Comparison of ENCODE assay signal across 3 cellular contexts in the genomic region with DNA sequence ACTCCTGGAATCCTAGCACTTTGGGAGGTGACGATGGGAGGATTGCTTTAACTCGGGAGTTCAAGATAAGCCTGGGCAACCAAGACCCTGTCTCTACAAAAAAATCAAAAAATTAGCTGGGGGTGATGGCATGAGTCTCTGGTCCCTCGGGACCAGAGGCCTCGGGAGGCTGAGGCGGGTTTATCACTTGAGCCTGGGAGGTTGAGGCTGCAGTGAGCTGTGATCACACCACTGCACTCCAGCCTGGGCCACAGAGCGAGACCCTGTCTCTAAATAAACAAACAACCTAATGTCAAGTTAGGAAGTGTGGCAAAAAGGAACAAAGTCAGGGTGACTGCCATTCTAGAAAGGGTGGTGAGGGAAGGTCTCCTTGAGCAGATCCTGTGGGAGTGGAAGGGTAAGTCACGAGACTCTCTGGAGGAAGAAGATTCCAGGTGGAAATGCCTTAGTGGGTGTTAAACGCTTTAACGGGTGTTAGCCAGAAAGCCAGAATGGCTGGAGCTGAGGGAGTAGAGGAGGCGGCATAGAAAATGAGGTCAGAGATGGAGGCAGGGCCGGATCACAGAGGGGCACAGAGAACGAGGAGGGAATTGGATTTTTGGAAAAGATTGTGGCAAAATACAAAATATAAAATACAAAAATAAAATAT.
TF ChIP-seq lines count a peak whose summit lies in the region.

No MANE protein-coding gene starts in this region.

TF ChIP-seq in SK-N-SH, 30 proteins besides CTCF, POLR2A, EP300 and RAD21 (continues in another document):
- no peak for TF ChIP-seq TEAD4 (IDR thresholded peaks at IDR 0.05; ENCODE audit: borderline replicate concordance, insufficient read depth)
- TF ChIP-seq, protein P1, sequence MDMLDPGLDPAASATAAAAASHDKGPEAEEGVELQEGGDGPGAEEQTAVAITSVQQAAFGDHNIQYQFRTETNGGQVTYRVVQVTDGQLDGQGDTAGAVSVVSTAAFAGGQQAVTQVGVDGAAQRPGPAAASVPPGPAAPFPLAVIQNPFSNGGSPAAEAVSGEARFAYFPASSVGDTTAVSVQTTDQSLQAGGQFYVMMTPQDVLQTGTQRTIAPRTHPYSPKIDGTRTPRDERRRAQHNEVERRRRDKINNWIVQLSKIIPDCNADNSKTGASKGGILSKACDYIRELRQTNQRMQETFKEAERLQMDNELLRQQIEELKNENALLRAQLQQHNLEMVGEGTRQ (IDR thresholded peaks at IDR 0.05; ENCODE audit: borderline replicate concordance, low read depth, low read length): no peak
- TF ChIP-seq FOXJ3 (CRISPR knock-in tag; IDR thresholded peaks at IDR 0.05): no peak
- no peak for TF ChIP-seq NFIC (IDR thresholded peaks at IDR 0.05; ENCODE audit: borderline replicate concordance)
- no peak for TF ChIP-seq REST (IDR thresholded peaks at IDR 0.05; ENCODE audit: low read depth, low read length)
- no peak for TF ChIP-seq POLR2AphosphoS5 (IDR thresholded peaks at IDR 0.05; ENCODE audit: low read depth, low read length)
- TF ChIP-seq TAF1 (IDR thresholded peaks at IDR 0.05; ENCODE audit: borderline replicate concordance, low read depth, low read length): no peak
- TF ChIP-seq PBX3 (IDR thresholded peaks at IDR 0.05): no peak
- TF ChIP-seq GABPA (IDR thresholded peaks at IDR 0.05; ENCODE audit: low read depth): no peak
- no peak for TF ChIP-seq YY1 (IDR thresholded peaks at IDR 0.05; ENCODE audit: low read depth)
- TF ChIP-seq FOXM1 (IDR thresholded peaks at IDR 0.05; ENCODE audit: low read depth): no peak
- no peak for TF ChIP-seq EZH2phosphoT487 (IDR thresholded peaks at IDR 0.05; ENCODE audit: borderline replicate concordance, low read depth)
- TF ChIP-seq CHD2 (IDR thresholded peaks at IDR 0.05; ENCODE audit: low read length, partially characterized antibody): no peak
- TF ChIP-seq SMC3 (IDR thresholded peaks at IDR 0.05; ENCODE audit: low read depth, low read length): no peak
- TF ChIP-seq NRF1 (IDR thresholded peaks at IDR 0.05; ENCODE audit: low read depth, low read length): no peak

TF ChIP-seq in SK-N-SH treated with all-trans-retinoic acid at 6 μM for 48 hours, 23 proteins besides CTCF, POLR2A, EP300 and RAD21:
- TF ChIP-seq ZC3H10 (CRISPR knock-in tag; IDR thresholded peaks at IDR 0.05) (no peak), ESRRG (CRISPR knock-in tag; IDR thresholded peaks at IDR 0.05) (no peak), ZFP3 (CRISPR knock-in tag; IDR thresholded peaks at IDR 0.05) (no peak), OSR1 (CRISPR knock-in tag; IDR thresholded peaks at IDR 0.05) (no peak), ZNF8 (CRISPR knock-in tag; IDR thresholded peaks at IDR 0.05) (no peak), ZNF70 (CRISPR knock-in tag; IDR thresholded peaks at IDR 0.05) (no peak), PPARA (CRISPR knock-in tag; IDR thresholded peaks at IDR 0.05; ENCODE audit: borderline replicate concordance) (no peak), ARNTL (CRISPR knock-in tag; IDR thresholded peaks at IDR 0.05; ENCODE audit: borderline replicate concordance, low read depth) (no peak), TCF4 (CRISPR knock-in tag; IDR thresholded peaks at IDR 0.05; ENCODE audit: borderline replicate concordance) (no peak), CREB5 (CRISPR knock-in tag; IDR thresholded peaks at IDR 0.05; ENCODE audit: low read depth) (no peak)
- TF ChIP-seq, protein P2, sequence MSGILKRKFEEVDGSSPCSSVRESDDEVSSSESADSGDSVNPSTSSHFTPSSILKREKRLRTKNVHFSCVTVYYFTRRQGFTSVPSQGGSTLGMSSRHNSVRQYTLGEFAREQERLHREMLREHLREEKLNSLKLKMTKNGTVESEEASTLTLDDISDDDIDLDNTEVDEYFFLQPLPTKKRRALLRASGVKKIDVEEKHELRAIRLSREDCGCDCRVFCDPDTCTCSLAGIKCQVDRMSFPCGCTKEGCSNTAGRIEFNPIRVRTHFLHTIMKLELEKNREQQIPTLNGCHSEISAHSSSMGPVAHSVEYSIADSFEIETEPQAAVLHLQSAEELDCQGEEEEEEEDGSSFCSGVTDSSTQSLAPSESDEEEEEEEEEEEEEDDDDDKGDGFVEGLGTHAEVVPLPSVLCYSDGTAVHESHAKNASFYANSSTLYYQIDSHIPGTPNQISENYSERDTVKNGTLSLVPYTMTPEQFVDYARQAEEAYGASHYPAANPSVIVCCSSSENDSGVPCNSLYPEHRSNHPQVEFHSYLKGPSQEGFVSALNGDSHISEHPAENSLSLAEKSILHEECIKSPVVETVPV (CRISPR knock-in tag; IDR thresholded peaks at IDR 0.05): no peak

TF ChIP-seq in IMR-90, 13 proteins besides CTCF, POLR2A, EP300 and RAD21:
- TF ChIP-seq MXI1 (IDR thresholded peaks at IDR 0.05; ENCODE audit: borderline replicate concordance, low read depth, low read length) (no peak), FOS (IDR thresholded peaks at IDR 0.05; ENCODE audit: low read depth, low read length) (no peak), SMC3 (IDR thresholded peaks at IDR 0.05; ENCODE audit: low read depth, low read length) (no peak), MAFK (IDR thresholded peaks at IDR 0.05; ENCODE audit: low read depth, low read length) (no peak), CEBPB (IDR thresholded peaks at IDR 0.05; ENCODE audit: low read depth, low read length) (no peak), RFX5 (IDR thresholded peaks at IDR 0.05; ENCODE audit: low read depth, low read length) (no peak), RCOR1 (IDR thresholded peaks at IDR 0.05; ENCODE audit: insufficient replicate concordance, low read length) (no peak), BHLHE40 (IDR thresholded peaks at IDR 0.05; ENCODE audit: low read depth, low read length) (no peak), MAZ (IDR thresholded peaks at IDR 0.05; ENCODE audit: borderline replicate concordance, low read depth, low read length) (no peak), NFE2L2 (IDR thresholded peaks at IDR 0.05; ENCODE audit: low read depth, low read length) (no peak), CHD1 (IDR thresholded peaks at IDR 0.05; ENCODE audit: low read depth, low read length) (no peak)
- TF ChIP-seq, protein P3, sequence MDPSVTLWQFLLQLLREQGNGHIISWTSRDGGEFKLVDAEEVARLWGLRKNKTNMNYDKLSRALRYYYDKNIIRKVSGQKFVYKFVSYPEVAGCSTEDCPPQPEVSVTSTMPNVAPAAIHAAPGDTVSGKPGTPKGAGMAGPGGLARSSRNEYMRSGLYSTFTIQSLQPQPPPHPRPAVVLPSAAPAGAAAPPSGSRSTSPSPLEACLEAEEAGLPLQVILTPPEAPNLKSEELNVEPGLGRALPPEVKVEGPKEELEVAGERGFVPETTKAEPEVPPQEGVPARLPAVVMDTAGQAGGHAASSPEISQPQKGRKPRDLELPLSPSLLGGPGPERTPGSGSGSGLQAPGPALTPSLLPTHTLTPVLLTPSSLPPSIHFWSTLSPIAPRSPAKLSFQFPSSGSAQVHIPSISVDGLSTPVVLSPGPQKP (IDR thresholded peaks at IDR 0.05; ENCODE audit: borderline replicate concordance, low read depth, low read length): no peak
- TF ChIP-seq, protein P1 (IDR thresholded peaks at IDR 0.05; ENCODE audit: low read depth, low read length): no peak
TF ChIP-seq in IMR-90: peak in this region for 0.
